9 cellular contexts compared by ENCODE assay signal in the genomic region with DNA sequence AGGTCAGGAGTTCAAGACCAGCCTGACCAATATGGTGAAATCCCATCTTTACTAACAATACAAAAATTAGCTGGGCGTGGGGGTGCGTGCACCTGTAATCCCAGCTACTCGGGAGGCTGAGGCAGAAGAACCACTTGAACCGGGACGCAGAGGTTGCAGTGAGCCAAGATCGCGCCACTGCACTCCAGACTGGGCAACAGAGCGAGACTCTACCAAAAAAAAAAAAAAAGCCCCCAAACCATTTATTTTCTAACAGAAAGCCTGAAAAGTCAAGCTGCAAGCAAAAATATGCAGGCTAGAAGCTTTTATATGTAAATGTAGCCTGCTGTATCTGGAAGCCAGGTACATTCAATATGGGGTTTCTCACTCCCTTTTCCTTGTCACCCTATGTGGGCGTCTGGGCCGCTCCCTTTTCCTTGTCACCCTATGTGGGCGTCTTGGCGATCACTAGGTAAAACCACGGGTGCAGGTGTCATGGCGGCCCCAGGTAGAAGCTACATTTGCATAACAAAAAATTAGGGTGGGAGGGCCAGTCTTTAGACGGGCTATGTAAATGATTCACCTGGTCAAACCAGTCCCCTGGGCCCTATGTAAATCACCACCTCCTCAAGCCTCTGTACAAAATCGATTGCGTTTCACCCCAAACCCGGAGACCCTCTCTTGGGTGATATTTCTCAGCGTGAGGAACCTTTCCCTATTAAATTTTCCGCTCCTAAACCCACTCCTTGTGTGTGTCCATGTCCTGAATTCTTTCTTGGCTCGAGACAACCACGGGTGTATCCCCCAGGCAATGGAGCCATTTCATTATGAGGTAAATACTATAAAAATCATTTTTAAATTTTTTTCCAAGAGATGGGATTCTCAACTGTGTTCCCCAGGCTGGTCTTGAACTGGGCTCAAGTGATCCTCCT. TPM values are rescaled to one million over a fixed set of nuclear protein-coding genes. Genes with fewer than 3 reads are reported as not detected.
DNase-seq lines count a peak whose midpoint lies in the region; ATAC-seq and TF ChIP-seq lines count a peak whose summit lies in the region.
"Had no signal": no experiment of that assay in that cellular context is flagged by ENCODE, and none has a peak within 500 bp of the region (broad histone marks: within the 10 kb centered on the region; RNA-seq: fewer than 3 reads in every experiment).

No MANE protein-coding gene starts in this region.

- 75% methylated on average over 22 of the region's 22 CpGs for WGBS in hepatocyte (ENCODE audit: low lambda C conversion rate, missing lambda C conversion rate)
- 66 to 81% (median 79%) methylated on average over 21 to 22 of the region's 22 CpGs for WGBS in spleen, 5 donors

- no peak for ATAC-seq in activated CD4-positive, alpha-beta T cell treated with anti-CD3 and anti-CD28 coated beads for 36 hours
- no peak for ATAC-seq in T-helper 17 cell

- CTCF ChIA-PET in activated CD4-positive, alpha-beta T cell treated with anti-CD3 and anti-CD28 coated beads for 36 hours (lab: Charles Lee) = interaction anchor here (0.6 to 3.8 kb wide), 6 partner anchors 11 to 913 kb away, joined by 3 to 29 read pairs (median 7); a partner anchor contains a TSS

- H3K4me1 ChIP-seq in hepatocyte (ENCODE audit: insufficient read depth) (peaks cover 31% of the 10 kb centered on the region), spleen (peaks cover 27 to 79% (median 70%) of the 10 kb centered on the region in 6 donors)

- H3K36me3 ChIP-seq in hepatocyte (replicated peaks; ENCODE audit: insufficient read depth, low read depth) (no peaks in the 10 kb centered on the region), spleen (peaks cover 0 to 59% (median 3%) of the 10 kb centered on the region in 6 donors)

- H3K4me1 Mint-ChIP-seq in activated CD4-positive, alpha-beta T cell treated with anti-CD3 and anti-CD28 coated beads for 36 hours = peaks cover 52% of the 10 kb centered on the region
- H3K4me1 Mint-ChIP-seq in T-helper 17 cell = peaks cover 23% of the 10 kb centered on the region

- no peaks in the 10 kb centered on the region for H3K9me3 Mint-ChIP-seq in activated CD4-positive, alpha-beta T cell treated with anti-CD3 and anti-CD28 coated beads for 36 hours (ENCODE audit: low read depth)

- H3K36me3 Mint-ChIP-seq in activated CD4-positive, alpha-beta T cell treated with anti-CD3 and anti-CD28 coated beads for 36 hours (ENCODE audit: low read depth) = peaks cover 26% of the 10 kb centered on the region
- peaks cover 2% of the 10 kb centered on the region for H3K36me3 Mint-ChIP-seq in T-helper 17 cell (ENCODE audit: low read depth)

- DNase-seq in activated CD4-positive, alpha-beta T cell treated with anti-CD3 and anti-CD28 coated beads for 36 hours = peak; percentile 22
- no peak for DNase-seq in activated CD4-positive, alpha-beta T cell treated with anti-CD3 and anti-CD28 coated beads for 1 hour
- DNase-seq in T-helper 17 cell = no peak
- DNase-seq in hepatocyte (ENCODE audit: low spot score) = no peak
- DNase-seq in spleen = no peak
- DNase-seq in H4 (ENCODE audit: low spot score) = no peak
- no peak for DNase-seq in NCI-H1105 treated with DMSO at 0.1 percent for 48 hours (lab: John Stamatoyannopoulos, UW)
- DNase-seq in ecto neural progenitor cell (ENCODE audit: low spot score) = no peak
- DNase-seq: SHP77 had no signal

- no peaks in the 10 kb centered on the region for H3K27me3 Mint-ChIP-seq in activated CD4-positive, alpha-beta T cell treated with anti-CD3 and anti-CD28 coated beads for 36 hours
- no peaks in the 10 kb centered on the region for H3K27me3 Mint-ChIP-seq in T-helper 17 cell

- no peak for TF ChIP-seq POLR2A in spleen (IDR thresholded peaks at IDR 0.05)

- H3K4me3 ChIP-seq in hepatocyte (no peak overlapping the region), spleen (peak overlapping the region in 6 of 8 donors; percentile 2 to 93 (median 76))

- H3K79me2 ChIP-seq in hepatocyte = peaks cover 57% of the 10 kb centered on the region

- H3K9me2 ChIP-seq in hepatocyte (replicated peaks; ENCODE audit: insufficient read depth) = no peaks in the 10 kb centered on the region

- H3K27ac ChIP-seq in hepatocyte = peak overlapping the region; percentile 99
- peak overlapping the region in 4 of 8 donors; percentile 99 for H3K27ac ChIP-seq in spleen

- H3K4me2 ChIP-seq in hepatocyte = peak overlapping the region; percentile 85

- H3K9me3 ChIP-seq in T-helper 17 cell (ENCODE audit: control insufficient read depth, low read length, poor library complexity, severe bottlenecking) = no peaks in the 10 kb centered on the region
- no peaks in the 10 kb centered on the region for H3K9me3 ChIP-seq in hepatocyte (ENCODE audit: low read depth)
- H3K9me3 ChIP-seq in spleen = no peaks in the 10 kb centered on the region

- H4K20me1 ChIP-seq in hepatocyte (ENCODE audit: insufficient read depth, poor library complexity, severe bottlenecking) = no peaks in the 10 kb centered on the region

- H3K27ac Mint-ChIP-seq in activated CD4-positive, alpha-beta T cell treated with anti-CD3 and anti-CD28 coated beads for 36 hours = no peak overlapping the region
- H3K27ac Mint-ChIP-seq in T-helper 17 cell = peak overlapping the region; percentile 86

- POLR2A ChIA-PET in activated CD4-positive, alpha-beta T cell treated with anti-CD3 and anti-CD28 coated beads for 36 hours (lab: Charles Lee) = interaction anchor here (0.6 to 1.0 kb wide), 2 partner anchors 105 to 1155 kb away, joined by 3 read pairs; no protein-coding TSS in a partner anchor

- no peaks in the 10 kb centered on the region for H3K27me3 ChIP-seq in hepatocyte
- no peaks in the 10 kb centered on the region for H3K27me3 ChIP-seq in spleen (replicated peaks in 1 of 7)

- intact Hi-C loops in activated CD4-positive, alpha-beta T cell treated with anti-CD3 and anti-CD28 coated beads for 36 hours (cut with DNase I, micrococcal nuclease) = loop anchor here (5.0 kb wide), 5 partner anchors 238 to 1803 kb away; a partner anchor contains a TSS
- intact Hi-C loops in spleen (cut with DNase I; ENCODE audit: low total_unique reads) = no loop called here

- H3K4me3 Mint-ChIP-seq in activated CD4-positive, alpha-beta T cell treated with anti-CD3 and anti-CD28 coated beads for 36 hours = peak overlapping the region; percentile 77
- peak overlapping the region; percentile 86 for H3K4me3 Mint-ChIP-seq in T-helper 17 cell

- no peak for TF ChIP-seq CTCF in hepatocyte (IDR thresholded peaks at IDR 0.05; ENCODE audit: poor library complexity)
- TF ChIP-seq CTCF in spleen (IDR thresholded peaks at IDR 0.05 in 8 of 11, conservative IDR thresholded peaks at IDR 0.05 in 3 of 11) = no peak

- H2AFZ ChIP-seq in hepatocyte = no peak overlapping the region

RNA-seq across cellular contexts. Expression of a gene that starts 2.1 kb away (rescaled TPM):
- 10 to 100 TPM; 10.6 to 12.9 TPM for total RNA-seq in activated CD4-positive, alpha-beta T cell treated with anti-CD3 and anti-CD28 coated beads for 36 hours
- total RNA-seq in T-helper 17 cell (10 to 100 TPM; 18.5 to 27.5 TPM), hepatocyte (18.1 and 22.2 TPM in 2 replicates), spleen (10 to 100 TPM; 25.7 to 29.7 (median 28.0) TPM)
- polyA plus RNA-seq in hepatocyte (24.0 and 24.4 TPM in 2 replicates), spleen (10 to 100 TPM; 17.1 to 28.6 (median 19.3) TPM)
- 10.8 and 13.8 TPM in 2 replicates for total RNA-seq in H4 (2014; rRNA removed; shearing (Covaris generic))

RNA-seq across cellular contexts. Expression of a gene that starts 16.3 kb away (rescaled TPM):
- under 1 TPM; 0.11 to 0.12 TPM for total RNA-seq in activated CD4-positive, alpha-beta T cell treated with anti-CD3 and anti-CD28 coated beads for 36 hours
- total RNA-seq in T-helper 17 cell (under 1 TPM; 0.60 to 0.91 TPM), hepatocyte (1.3 and 3.1 TPM in 2 replicates), spleen (1 to 10 TPM in 4 of 7 donors, under 1 TPM in 2, not detected in 1; 0.85 to 2.6 (median 1.8) TPM)
- polyA plus RNA-seq in hepatocyte (0.24 and 0.57 TPM in 2 replicates), spleen (under 1 TPM; 0.35 to 0.41 (median 0.37) TPM)
- not detected in 2 replicates for total RNA-seq in H4 (2014; rRNA removed; shearing (Covaris generic))
